Comparison of ENCODE assay signal across 22 cellular contexts in the genomic region with DNA sequence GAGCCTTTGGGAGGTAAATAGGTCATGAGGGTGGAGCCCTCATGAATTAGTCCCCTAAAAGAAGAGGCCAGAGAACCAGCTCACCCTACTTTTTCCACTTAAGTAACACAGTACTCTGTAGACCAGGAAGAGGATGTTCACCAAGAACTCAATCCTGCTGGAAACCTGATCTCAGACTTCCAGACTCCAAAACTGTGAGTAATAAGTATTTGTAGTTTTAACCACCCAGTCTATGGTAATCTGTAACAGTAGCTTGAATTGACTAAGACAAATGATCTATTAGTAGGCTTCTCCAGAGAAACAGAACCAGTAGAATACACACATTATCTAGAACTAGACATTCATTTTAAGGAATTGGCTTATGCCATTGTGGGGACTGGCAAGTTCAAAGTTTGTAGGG. TPM values are rescaled to one million over a fixed set of nuclear protein-coding genes. Genes with fewer than 3 reads are reported as not detected.
A peak's percentile ranks its signal among the peaks of the same experiment; 100 is the strongest.
DNase-seq lines count a peak whose midpoint lies in the region; ATAC-seq, FAIRE-seq and TF ChIP-seq lines count a peak whose summit lies in the region.
"Had no signal": no experiment of that assay in that cellular context is flagged by ENCODE, and none has a peak within 500 bp of the region (broad histone marks: within the 10 kb centered on the region; RNA-seq: fewer than 3 reads in every experiment).

No MANE protein-coding gene starts in this region.

- in situ Hi-C loops in astrocyte of the spinal cord (cut with HindIII; ENCODE audit: low sequenced_read_pairs), result no loop called here

- peaks cover 6% of the 10 kb centered on the region; the same call in 1 of the 2 replicates for H3K36me3 Mint-ChIP-seq in HFFc6 (ENCODE audit: low read depth)

- TF ChIP-seq CTCF in HFFc6 (IDR thresholded peaks at IDR 0.05) (no peak), astrocyte of the spinal cord (IDR thresholded peaks at IDR 0.05; ENCODE audit: low read depth, low read length) (no peak), foreskin keratinocyte (conservative IDR thresholded peaks at IDR 0.05) (no peak)

- peak; percentile 29 for ATAC-seq in foreskin keratinocyte
- no peak for ATAC-seq in HG03139 (IDR thresholded peaks at IDR 0.05; ENCODE audit: unreplicated experiment)
- ATAC-seq: heart left ventricle had no signal

- H3K4me3 Mint-ChIP-seq in HFFc6, result no peak overlapping the region
- H3K4me3 Mint-ChIP-seq: activated naive CD8-positive, alpha-beta T cell treated with anti-CD3 and anti-CD28 coated beads, Interleukin-2, amount 10 ng/mL, durations not matched to agents 7 days and 5 days; B cell; type B pancreatic cell had no signal

- peaks cover 15% of the 10 kb centered on the region for H3K4me1 Mint-ChIP-seq in HFFc6 (ENCODE audit: low read depth)
- H3K4me1 Mint-ChIP-seq: activated naive CD8-positive, alpha-beta T cell treated with anti-CD3 and anti-CD28 coated beads, Interleukin-2, amount 10 ng/mL, durations not matched to agents 7 days and 5 days; B cell had no signal

- no peaks in the 10 kb centered on the region; the same call in 1 of the 2 replicates for H3K27me3 Mint-ChIP-seq in HFFc6 (ENCODE audit: insufficient read depth)
- H3K27me3 Mint-ChIP-seq: B cell, type B pancreatic cell had no signal

- no peak overlapping the region for H3K4me3 ChIP-seq in astrocyte of the spinal cord (ENCODE audit: low read depth, low read length)
- H3K4me3 ChIP-seq: heart left ventricle, lung had no signal

- H3K27me3 ChIP-seq in foreskin keratinocyte, result no peaks in the 10 kb centered on the region
- H3K27me3 ChIP-seq: heart left ventricle, neutrophil had no signal

- peak overlapping the region; percentile 45; the same call in 1 of the 2 replicates for H3K27ac Mint-ChIP-seq in HFFc6
- H3K27ac Mint-ChIP-seq: activated naive CD8-positive, alpha-beta T cell treated with anti-CD3 and anti-CD28 coated beads, Interleukin-2, amount 10 ng/mL, durations not matched to agents 7 days and 5 days; activated T-helper 2 cell treated with anti-CD3 and anti-CD28 coated beads, Interferon-gamma antibody, Interleukin-2, Interleukin-4, amounts not matched to agents 10 μg/mL and 5 μg/mL and 100 μg/mL, durations not matched to agents 14 hours and 24 hours and 36 hours; B cell; type B pancreatic cell had no signal

- FAIRE-seq in GM19239 (lab: Jason Lieb, UNC), result no peak
- FAIRE-seq: islet of Langerhans had no signal

- peak; percentile 43 for DNase-seq in HFFc6
- peak; percentile 50 for DNase-seq in astrocyte of the spinal cord (ENCODE audit: low read depth, low spot score)
- peak in 1 of 2 donors; percentile 5 for DNase-seq in foreskin keratinocyte
- DNase-seq in H4 (ENCODE audit: low spot score), result no peak
- DNase-seq in GM19239 (ENCODE audit: insufficient read length, low spot score), result no peak
- no peak for DNase-seq in KG1 (lab: John Stamatoyannopoulos, UW)
- DNase-seq: activated CD4-positive, alpha-beta T cell treated with anti-CD3 and anti-CD28 coated beads for 48 hours; activated naive CD8-positive, alpha-beta T cell treated with anti-CD3 and anti-CD28 coated beads, Interleukin-2, amount 10 ng/mL, durations not matched to agents 7 days and 5 days; DMS79 treated with DMSO at 0.1 percent for 48 hours; erythroblast; heart left ventricle; KBM-7; NCI-H187 treated with DMSO at 0.1 percent for 48 hours; NCI-H345; retina had no signal

- no peak overlapping the region for H3K27ac ChIP-seq in foreskin keratinocyte
- H3K27ac ChIP-seq: heart left ventricle, neutrophil had no signal

- no peaks in the 10 kb centered on the region for H3K4me1 ChIP-seq in foreskin keratinocyte

- no peaks in the 10 kb centered on the region for H3K9me3 Mint-ChIP-seq in HFFc6
- H3K9me3 Mint-ChIP-seq: activated naive CD8-positive, alpha-beta T cell treated with anti-CD3 and anti-CD28 coated beads, Interleukin-2, amount 10 ng/mL, durations not matched to agents 7 days and 5 days; activated T-helper 2 cell treated with anti-CD3 and anti-CD28 coated beads, Interferon-gamma antibody, Interleukin-2, Interleukin-4, amounts not matched to agents 10 μg/mL and 5 μg/mL and 100 μg/mL, durations not matched to agents 14 hours and 24 hours and 36 hours; type B pancreatic cell had no signal

RNA-seq across cellular contexts. Expression of a gene that starts 51.5 kb away (rescaled TPM):
- total RNA-seq in HFFc6 (2021; fragmentation: NEBNext Ultra II Directional; extraction: Animal tissue kit (Norgen Biotek cat#: 25700)), result 10 to 100 TPM; 21.0 to 26.2 (median 23.4) TPM
- 10.1 and 10.2 TPM in 2 replicates for total RNA-seq in foreskin keratinocyte
- 5.3 and 5.4 TPM in 2 replicates for polyA plus RNA-seq in foreskin keratinocyte
- 46.8 and 56.6 TPM in 2 replicates for total RNA-seq in H4 (2014; rRNA removed; shearing (Covaris generic))

RNA-seq across cellular contexts. Expression of a gene that starts 51.9 kb away (rescaled TPM):
- total RNA-seq in HFFc6 (2021; fragmentation: NEBNext Ultra II Directional; extraction: Animal tissue kit (Norgen Biotek cat#: 25700)), result 100 to 1,000 TPM in 2 of 6 experiments, 10 to 100 TPM in 4; 75.8 to 104 (median 94.5) TPM
- total RNA-seq in foreskin keratinocyte, result 67.4 and 72.8 TPM in 2 replicates
- polyA plus RNA-seq in foreskin keratinocyte, result 53.1 and 66.9 TPM in 2 replicates
- 265 and 341 TPM in 2 replicates for total RNA-seq in H4 (2014; rRNA removed; shearing (Covaris generic))

Comparison
In these comparisons a context has a peak if more than half of its experiments do, and no peak if none do; other contexts are left out.
1. DNase-seq: peak in HFFc6 (single experiment) and astrocyte of the spinal cord (single experiment); none in H4 (single experiment), GM19239 (single experiment) and KG1 (single experiment).